ENCODE assay signal across 20 cellular contexts in genomic region chr10:11025978-11026377, GRCh38.
"Had no signal": no experiment of that assay in that cellular context is flagged by ENCODE, and none has a peak within 500 bp of the region (broad histone marks: within the 10 kb centered on the region; RNA-seq: fewer than 3 reads in every experiment).

No MANE protein-coding gene starts in this region.

- H3K36me3 ChIP-seq: colonic mucosa, gastroesophageal sphincter, lower lobe of right lung, pancreas, prostate gland, vagina had no signal

- H3K27ac ChIP-seq: colonic mucosa, gastroesophageal sphincter, lower lobe of right lung, pancreas, prostate gland, vagina had no signal

- H3K4me3 ChIP-seq: colonic mucosa, gastroesophageal sphincter, lower lobe of right lung, pancreas, prostate gland, vagina had no signal

- H3K27me3 ChIP-seq: colonic mucosa, gastroesophageal sphincter, vagina had no signal

- DNase-seq: activated CD4-positive, alpha-beta memory T cell treated with anti-CD3 and anti-CD28 coated beads, Interleukin-2, amount 10 ng/mL, durations not matched to agents 7 days and 5 days; activated CD4-positive, alpha-beta T cell treated with anti-CD3 and anti-CD28 coated beads, Interleukin-2, amount 10 ng/mL, durations not matched to agents 7 days and 5 days; activated CD4-positive, CD25-positive, alpha-beta regulatory T cell treated with anti-CD3 and anti-CD28 coated beads, Interleukin-2, amount 50 U/mL, for 72 hours; activated CD8-positive, alpha-beta memory T cell treated with anti-CD3 and anti-CD28 coated beads, Interleukin-2, amount 50 U/mL, for 48 hours; activated gamma-delta T cell; activated naive CD4-positive, alpha-beta T cell treated with anti-CD3 and anti-CD28 coated beads, Interleukin-2, amount 10 ng/mL, durations not matched to agents 7 days and 5 days; activated T-cell treated with anti-CD3 and anti-CD28 coated beads, Interleukin-2, amount 50 U/mL, for 24 hours; amniotic stem cell; colonic mucosa; effector CD8-positive, alpha-beta T cell; lower lobe of right lung; naive B cell; pancreas; stimulated activated CD4-positive, alpha-beta T cell treated with anti-CD3 and anti-CD28 coated beads, Interleukin-2, amount 100 ng/mL, for 48 hours; stimulated activated naive CD8-positive, alpha-beta T cell treated with anti-CD3 and anti-CD28 coated beads, Interleukin-15, Interleukin-2, amounts not matched to agents 100 U/mL and 50 U/mL, for 24 hours; T-helper 2 cell had no signal

- H3K9me3 ChIP-seq: colonic mucosa, gastroesophageal sphincter, lower lobe of right lung, pancreas, prostate gland, vagina had no signal

- H3K9me3 Mint-ChIP-seq: activated CD4-positive, alpha-beta memory T cell treated with anti-CD3 and anti-CD28 coated beads, Interleukin-2, amount 10 ng/mL, durations not matched to agents 7 days and 5 days; activated CD4-positive, alpha-beta T cell treated with anti-CD3 and anti-CD28 coated beads, Interleukin-2, amount 10 ng/mL, durations not matched to agents 7 days and 5 days; activated naive CD4-positive, alpha-beta T cell treated with anti-CD3 and anti-CD28 coated beads, Interleukin-2, amount 10 ng/mL, durations not matched to agents 7 days and 5 days; activated T-cell treated with anti-CD3 and anti-CD28 coated beads, Interleukin-2, amount 50 U/mL, for 24 hours; naive B cell; type B pancreatic cell had no signal

- H3K4me1 Mint-ChIP-seq: activated CD4-positive, alpha-beta T cell treated with anti-CD3 and anti-CD28 coated beads, Interleukin-2, amount 10 ng/mL, durations not matched to agents 7 days and 5 days; activated naive CD4-positive, alpha-beta T cell treated with anti-CD3 and anti-CD28 coated beads, Interleukin-2, amount 10 ng/mL, durations not matched to agents 7 days and 5 days; naive B cell had no signal

- H3K27ac Mint-ChIP-seq: activated CD4-positive, alpha-beta memory T cell treated with anti-CD3 and anti-CD28 coated beads, Interleukin-2, amount 10 ng/mL, durations not matched to agents 7 days and 5 days; activated CD4-positive, alpha-beta T cell treated with anti-CD3 and anti-CD28 coated beads, Interleukin-2, amount 10 ng/mL, durations not matched to agents 7 days and 5 days; activated naive CD4-positive, alpha-beta T cell treated with anti-CD3 and anti-CD28 coated beads, Interleukin-2, amount 10 ng/mL, durations not matched to agents 7 days and 5 days; activated T-cell treated with anti-CD3 and anti-CD28 coated beads, Interleukin-2, amount 50 U/mL, for 24 hours; type B pancreatic cell had no signal

- ATAC-seq: gastroesophageal sphincter; lower lobe of right lung; pancreas; stimulated activated naive CD8-positive, alpha-beta T cell treated with anti-CD3 and anti-CD28 coated beads, Interleukin-15, Interleukin-2, amounts not matched to agents 100 U/mL and 50 U/mL, for 24 hours had no signal

- H3K4me3 Mint-ChIP-seq: activated CD4-positive, alpha-beta memory T cell treated with anti-CD3 and anti-CD28 coated beads, Interleukin-2, amount 10 ng/mL, durations not matched to agents 7 days and 5 days; activated CD4-positive, alpha-beta T cell treated with anti-CD3 and anti-CD28 coated beads, Interleukin-2, amount 10 ng/mL, durations not matched to agents 7 days and 5 days; activated naive CD4-positive, alpha-beta T cell treated with anti-CD3 and anti-CD28 coated beads, Interleukin-2, amount 10 ng/mL, durations not matched to agents 7 days and 5 days; activated T-cell treated with anti-CD3 and anti-CD28 coated beads, Interleukin-2, amount 50 U/mL, for 24 hours; naive B cell; type B pancreatic cell had no signal

- H3K36me3 Mint-ChIP-seq: activated naive CD4-positive, alpha-beta T cell treated with anti-CD3 and anti-CD28 coated beads, Interleukin-2, amount 10 ng/mL, durations not matched to agents 7 days and 5 days; naive B cell; type B pancreatic cell had no signal

- H3K4me1 ChIP-seq: colonic mucosa, pancreas, prostate gland, vagina had no signal
